1 cellular context compared by ENCODE assay signal in genomic region chr12:9707356-9707755, GRCh38.
TF ChIP-seq lines count a peak whose summit lies in the region.

No MANE protein-coding gene starts in this region.

TF ChIP-seq in HepG2, 621 proteins besides CTCF, POLR2A, EP300 and RAD21:
- no peak for TF ChIP-seq TCF7L2 (IDR thresholded peaks at IDR 0.05; ENCODE audit: low read depth, low read length)
- TF ChIP-seq ZNF782 (CRISPR knock-in tag; IDR thresholded peaks at IDR 0.05; ENCODE audit: borderline replicate concordance) = no peak
- TF ChIP-seq NFE2L1 (CRISPR knock-in tag; IDR thresholded peaks at IDR 0.05; ENCODE audit: borderline replicate concordance) = no peak
- TF ChIP-seq ZNF703 (CRISPR knock-in tag; IDR thresholded peaks at IDR 0.05; ENCODE audit: borderline replicate concordance) = no peak
- TF ChIP-seq FOXK2 (IDR thresholded peaks at IDR 0.05) = no peak
- no peak for TF ChIP-seq ZNF18 (CRISPR knock-in tag; IDR thresholded peaks at IDR 0.05; ENCODE audit: insufficient replicate concordance)
- TF ChIP-seq E2F5 (CRISPR knock-in tag; conservative IDR thresholded peaks at IDR 0.05) = no peak
- no peak for TF ChIP-seq SSRP1 (CRISPR knock-in tag; IDR thresholded peaks at IDR 0.05)
- no peak for TF ChIP-seq REL (CRISPR knock-in tag; conservative IDR thresholded peaks at IDR 0.05)
- TF ChIP-seq ZNF550 (CRISPR knock-in tag; IDR thresholded peaks at IDR 0.05; ENCODE audit: borderline replicate concordance) = no peak
- no peak for TF ChIP-seq RFX5 (IDR thresholded peaks at IDR 0.05; ENCODE audit: low read depth, low read length)
- no peak for TF ChIP-seq ZNF253 (CRISPR knock-in tag; IDR thresholded peaks at IDR 0.05; ENCODE audit: borderline replicate concordance)
- TF ChIP-seq ZNF563 (CRISPR knock-in tag; IDR thresholded peaks at IDR 0.05) = no peak
- TF ChIP-seq ATM (IDR thresholded peaks at IDR 0.05; ENCODE audit: borderline replicate concordance) = no peak
- TF ChIP-seq ZNF143 (CRISPR knock-in tag; IDR thresholded peaks at IDR 0.05) = no peak
- no peak for TF ChIP-seq IKZF1 (IDR thresholded peaks at IDR 0.05)
- no peak for TF ChIP-seq SIN3B (IDR thresholded peaks at IDR 0.05; ENCODE audit: low read length)
- TF ChIP-seq ELF4 (CRISPR knock-in tag; IDR thresholded peaks at IDR 0.05; ENCODE audit: borderline replicate concordance) = no peak
- no peak for TF ChIP-seq TBL1XR1 (IDR thresholded peaks at IDR 0.05; ENCODE audit: borderline replicate concordance, low read length, partially characterized antibody)
